In the genomic region with DNA sequence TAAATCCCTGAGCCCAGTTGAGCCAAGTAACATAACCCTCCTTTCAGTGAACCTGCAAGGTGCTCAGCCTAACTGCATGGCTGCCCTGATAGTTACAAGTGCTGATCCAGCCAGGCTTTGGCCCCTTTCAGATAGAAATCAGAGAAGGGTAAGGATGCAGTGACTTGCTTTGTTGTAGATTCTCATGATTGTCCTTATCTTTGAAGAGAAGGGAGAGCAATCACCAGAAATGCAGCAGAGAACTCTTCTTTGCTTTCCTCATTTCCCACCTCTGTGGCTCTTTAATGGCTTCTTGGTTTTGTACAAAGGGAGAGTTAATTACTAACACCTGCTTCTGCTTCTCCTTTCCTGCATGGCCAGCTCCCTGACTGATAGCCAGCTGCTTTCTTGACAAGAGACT, we compare ENCODE assay signal across 2 cellular contexts.
TF ChIP-seq lines count a peak whose summit lies in the region.

No MANE protein-coding gene starts in this region.

TF ChIP-seq in GM23338, 12 proteins besides CTCF, POLR2A, EP300 and RAD21:
- TF ChIP-seq, protein P1, sequence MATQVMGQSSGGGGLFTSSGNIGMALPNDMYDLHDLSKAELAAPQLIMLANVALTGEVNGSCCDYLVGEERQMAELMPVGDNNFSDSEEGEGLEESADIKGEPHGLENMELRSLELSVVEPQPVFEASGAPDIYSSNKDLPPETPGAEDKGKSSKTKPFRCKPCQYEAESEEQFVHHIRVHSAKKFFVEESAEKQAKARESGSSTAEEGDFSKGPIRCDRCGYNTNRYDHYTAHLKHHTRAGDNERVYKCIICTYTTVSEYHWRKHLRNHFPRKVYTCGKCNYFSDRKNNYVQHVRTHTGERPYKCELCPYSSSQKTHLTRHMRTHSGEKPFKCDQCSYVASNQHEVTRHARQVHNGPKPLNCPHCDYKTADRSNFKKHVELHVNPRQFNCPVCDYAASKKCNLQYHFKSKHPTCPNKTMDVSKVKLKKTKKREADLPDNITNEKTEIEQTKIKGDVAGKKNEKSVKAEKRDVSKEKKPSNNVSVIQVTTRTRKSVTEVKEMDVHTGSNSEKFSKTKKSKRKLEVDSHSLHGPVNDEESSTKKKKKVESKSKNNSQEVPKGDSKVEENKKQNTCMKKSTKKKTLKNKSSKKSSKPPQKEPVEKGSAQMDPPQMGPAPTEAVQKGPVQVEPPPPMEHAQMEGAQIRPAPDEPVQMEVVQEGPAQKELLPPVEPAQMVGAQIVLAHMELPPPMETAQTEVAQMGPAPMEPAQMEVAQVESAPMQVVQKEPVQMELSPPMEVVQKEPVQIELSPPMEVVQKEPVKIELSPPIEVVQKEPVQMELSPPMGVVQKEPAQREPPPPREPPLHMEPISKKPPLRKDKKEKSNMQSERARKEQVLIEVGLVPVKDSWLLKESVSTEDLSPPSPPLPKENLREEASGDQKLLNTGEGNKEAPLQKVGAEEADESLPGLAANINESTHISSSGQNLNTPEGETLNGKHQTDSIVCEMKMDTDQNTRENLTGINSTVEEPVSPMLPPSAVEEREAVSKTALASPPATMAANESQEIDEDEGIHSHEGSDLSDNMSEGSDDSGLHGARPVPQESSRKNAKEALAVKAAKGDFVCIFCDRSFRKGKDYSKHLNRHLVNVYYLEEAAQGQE (IDR thresholded peaks at IDR 0.05; ENCODE audit: unreplicated experiment): no peak
- TF ChIP-seq, protein P2, sequence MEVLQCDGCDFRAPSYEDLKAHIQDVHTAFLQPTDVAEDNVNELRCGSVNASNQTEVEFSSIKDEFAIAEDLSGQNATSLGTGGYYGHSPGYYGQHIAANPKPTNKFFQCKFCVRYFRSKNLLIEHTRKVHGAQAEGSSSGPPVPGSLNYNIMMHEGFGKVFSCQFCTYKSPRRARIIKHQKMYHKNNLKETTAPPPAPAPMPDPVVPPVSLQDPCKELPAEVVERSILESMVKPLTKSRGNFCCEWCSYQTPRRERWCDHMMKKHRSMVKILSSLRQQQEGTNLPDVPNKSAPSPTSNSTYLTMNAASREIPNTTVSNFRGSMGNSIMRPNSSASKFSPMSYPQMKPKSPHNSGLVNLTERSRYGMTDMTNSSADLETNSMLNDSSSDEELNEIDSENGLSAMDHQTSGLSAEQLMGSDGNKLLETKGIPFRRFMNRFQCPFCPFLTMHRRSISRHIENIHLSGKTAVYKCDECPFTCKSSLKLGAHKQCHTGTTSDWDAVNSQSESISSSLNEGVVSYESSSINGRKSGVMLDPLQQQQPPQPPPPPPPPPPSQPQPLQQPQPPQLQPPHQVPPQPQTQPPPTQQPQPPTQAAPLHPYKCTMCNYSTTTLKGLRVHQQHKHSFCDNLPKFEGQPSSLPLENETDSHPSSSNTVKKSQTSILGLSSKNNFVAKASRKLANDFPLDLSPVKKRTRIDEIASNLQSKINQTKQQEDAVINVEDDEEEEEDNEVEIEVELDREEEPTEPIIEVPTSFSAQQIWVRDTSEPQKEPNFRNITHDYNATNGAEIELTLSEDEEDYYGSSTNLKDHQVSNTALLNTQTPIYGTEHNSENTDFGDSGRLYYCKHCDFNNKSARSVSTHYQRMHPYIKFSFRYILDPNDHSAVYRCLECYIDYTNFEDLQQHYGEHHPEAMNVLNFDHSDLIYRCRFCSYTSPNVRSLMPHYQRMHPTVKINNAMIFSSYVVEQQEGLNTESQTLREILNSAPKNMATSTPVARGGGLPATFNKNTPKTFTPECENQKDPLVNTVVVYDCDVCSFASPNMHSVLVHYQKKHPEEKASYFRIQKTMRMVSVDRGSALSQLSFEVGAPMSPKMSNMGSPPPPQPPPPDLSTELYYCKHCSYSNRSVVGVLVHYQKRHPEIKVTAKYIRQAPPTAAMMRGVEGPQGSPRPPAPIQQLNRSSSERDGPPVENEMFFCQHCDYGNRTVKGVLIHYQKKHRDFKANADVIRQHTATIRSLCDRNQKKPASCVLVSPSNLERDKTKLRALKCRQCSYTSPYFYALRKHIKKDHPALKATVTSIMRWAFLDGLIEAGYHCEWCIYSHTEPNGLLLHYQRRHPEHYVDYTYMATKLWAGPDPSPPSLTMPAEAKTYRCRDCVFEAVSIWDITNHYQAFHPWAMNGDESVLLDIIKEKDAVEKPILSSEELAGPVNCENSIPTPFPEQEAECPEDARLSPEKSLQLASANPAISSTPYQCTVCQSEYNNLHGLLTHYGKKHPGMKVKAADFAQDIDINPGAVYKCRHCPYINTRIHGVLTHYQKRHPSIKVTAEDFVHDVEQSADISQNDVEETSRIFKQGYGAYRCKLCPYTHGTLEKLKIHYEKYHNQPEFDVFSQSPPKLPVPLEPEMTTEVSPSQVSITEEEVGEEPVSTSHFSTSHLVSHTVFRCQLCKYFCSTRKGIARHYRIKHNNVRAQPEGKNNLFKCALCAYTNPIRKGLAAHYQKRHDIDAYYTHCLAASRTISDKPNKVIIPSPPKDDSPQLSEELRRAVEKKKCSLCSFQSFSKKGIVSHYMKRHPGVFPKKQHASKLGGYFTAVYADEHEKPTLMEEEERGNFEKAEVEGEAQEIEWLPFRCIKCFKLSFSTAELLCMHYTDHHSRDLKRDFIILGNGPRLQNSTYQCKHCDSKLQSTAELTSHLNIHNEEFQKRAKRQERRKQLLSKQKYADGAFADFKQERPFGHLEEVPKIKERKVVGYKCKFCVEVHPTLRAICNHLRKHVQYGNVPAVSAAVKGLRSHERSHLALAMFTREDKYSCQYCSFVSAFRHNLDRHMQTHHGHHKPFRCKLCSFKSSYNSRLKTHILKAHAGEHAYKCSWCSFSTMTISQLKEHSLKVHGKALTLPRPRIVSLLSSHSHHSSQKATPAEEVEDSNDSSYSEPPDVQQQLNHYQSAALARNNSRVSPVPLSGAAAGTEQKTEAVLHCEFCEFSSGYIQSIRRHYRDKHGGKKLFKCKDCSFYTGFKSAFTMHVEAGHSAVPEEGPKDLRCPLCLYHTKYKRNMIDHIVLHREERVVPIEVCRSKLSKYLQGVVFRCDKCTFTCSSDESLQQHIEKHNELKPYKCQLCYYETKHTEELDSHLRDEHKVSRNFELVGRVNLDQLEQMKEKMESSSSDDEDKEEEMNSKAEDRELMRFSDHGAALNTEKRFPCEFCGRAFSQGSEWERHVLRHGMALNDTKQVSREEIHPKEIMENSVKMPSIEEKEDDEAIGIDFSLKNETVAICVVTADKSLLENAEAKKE (CRISPR knock-in tag; IDR thresholded peaks at IDR 0.05): no peak
- TF ChIP-seq, protein P3, sequence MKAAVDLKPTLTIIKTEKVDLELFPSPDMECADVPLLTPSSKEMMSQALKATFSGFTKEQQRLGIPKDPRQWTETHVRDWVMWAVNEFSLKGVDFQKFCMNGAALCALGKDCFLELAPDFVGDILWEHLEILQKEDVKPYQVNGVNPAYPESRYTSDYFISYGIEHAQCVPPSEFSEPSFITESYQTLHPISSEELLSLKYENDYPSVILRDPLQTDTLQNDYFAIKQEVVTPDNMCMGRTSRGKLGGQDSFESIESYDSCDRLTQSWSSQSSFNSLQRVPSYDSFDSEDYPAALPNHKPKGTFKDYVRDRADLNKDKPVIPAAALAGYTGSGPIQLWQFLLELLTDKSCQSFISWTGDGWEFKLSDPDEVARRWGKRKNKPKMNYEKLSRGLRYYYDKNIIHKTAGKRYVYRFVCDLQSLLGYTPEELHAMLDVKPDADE (IDR thresholded peaks at IDR 0.05): no peak
- TF ChIP-seq EZH2 (IDR thresholded peaks at IDR 0.05; ENCODE audit: low read depth, unreplicated experiment) (no peak), ZNF331 (CRISPR knock-in tag; IDR thresholded peaks at IDR 0.05; ENCODE audit: low read depth) (no peak)

TF ChIP-seq in HepG2, 621 proteins besides CTCF, POLR2A, EP300 and RAD21 (continued from another document):
- TF ChIP-seq, protein P1 (IDR thresholded peaks at IDR 0.05; ENCODE audit: borderline replicate concordance in 1 of 2, low read depth in 1 of 2, low read length in 2 of 2): no peak
- no peak for TF ChIP-seq ZNF264 (CRISPR knock-in tag; IDR thresholded peaks at IDR 0.05)
